In genomic region chr12:110872100-110872499, GRCh38 we compare ENCODE assay signal across 11 cellular contexts. TPM values are rescaled to one million over a fixed set of nuclear protein-coding genes. Genes with fewer than 3 reads are reported as not detected.
"Had no signal": no experiment of that assay in that cellular context is flagged by ENCODE, and none has a peak within 500 bp of the region (broad histone marks: within the 10 kb centered on the region; RNA-seq: fewer than 3 reads in every experiment).

No MANE protein-coding gene starts in this region.

- ATAC-seq: HCT116 had no signal

- H3K27ac ChIP-seq: GM23248, KMS-11 had no signal

- H3K4me3 ChIP-seq: GM23248, HAP-1 had no signal

- H3K36me3 ChIP-seq: HAP-1 had no signal

- H3K4me1 ChIP-seq: HAP-1 had no signal

- DNase-seq: GM23248, GOT3, H7, HFFc6, IMR-90, KBM-7 had no signal

- H3K9ac ChIP-seq: GM23248, KMS-11 had no signal

- H3K4me2 ChIP-seq: KMS-11 had no signal

- H3K9me3 ChIP-seq: HAP-1 had no signal

- H2AFZ ChIP-seq: GM23248 had no signal

RNA-seq across cellular contexts. Expression of gene CCDC63, which starts 25.3 kb away (rescaled TPM):
- total RNA-seq: GM23248, H4, HFFc6, HT-29, IMR-90 had no signal
- polyA plus RNA-seq: GM23248, IMR-90 had no signal

RNA-seq across cellular contexts. Expression of gene MYL2, which starts 48.3 kb away (rescaled TPM):
- total RNA-seq: GM23248, H4, H7, HFFc6, HT-29, IMR-90 had no signal
- polyA plus RNA-seq: GM23248, IMR-90 had no signal
